In the genomic region with DNA sequence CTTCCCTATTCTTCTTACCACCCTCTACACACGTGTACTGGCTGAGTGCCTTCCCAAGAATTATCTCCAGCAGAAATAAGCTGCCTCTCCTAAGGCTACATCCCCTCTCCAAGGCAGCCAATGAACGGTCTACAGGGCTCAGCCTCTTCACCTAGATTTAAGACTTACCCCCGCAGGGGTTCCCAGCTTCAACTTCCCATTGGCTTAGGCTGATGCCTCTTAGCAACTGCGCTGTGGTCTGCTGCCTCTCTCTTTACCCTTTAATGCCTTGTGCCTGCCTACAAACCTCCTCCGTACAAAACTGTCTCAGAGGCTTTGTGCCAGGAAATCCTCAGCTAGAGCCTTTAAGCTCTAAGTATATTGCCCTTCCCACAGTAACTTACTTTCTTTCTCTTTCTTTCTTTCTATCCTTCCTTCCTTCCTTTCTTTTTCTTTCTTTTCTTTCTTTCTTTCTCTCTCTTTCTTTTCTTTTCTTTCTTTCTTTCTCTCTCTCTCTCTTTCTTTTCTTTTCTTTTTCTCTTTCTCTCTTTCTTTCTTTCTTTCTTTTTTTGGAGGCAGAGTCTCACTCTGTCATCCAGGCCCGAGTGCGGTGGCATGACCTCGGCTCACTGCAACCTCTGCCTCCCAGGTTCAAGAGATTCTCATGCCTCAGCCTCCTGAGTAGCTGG, we compare ENCODE assay signal across 25 cellular contexts. TPM values are rescaled to one million over a fixed set of nuclear protein-coding genes. Genes with fewer than 3 reads are reported as not detected.
DNase-seq lines count a peak whose midpoint lies in the region; ATAC-seq and TF ChIP-seq lines count a peak whose summit lies in the region.
"Had no signal": no experiment of that assay in that cellular context is flagged by ENCODE, and none has a peak within 500 bp of the region (broad histone marks: within the 10 kb centered on the region; RNA-seq: fewer than 3 reads in every experiment).

No MANE protein-coding gene starts in this region.

- intact Hi-C loops in thyroid gland (cut with DNase I), result no loop called here

- H3K36me3 Mint-ChIP-seq in activated T-cell treated with anti-CD3 and anti-CD28 coated beads, Interleukin-2, amount 50 U/mL, for 72 hours (ENCODE audit: insufficient read depth in 2 of 2), result no peaks in the 10 kb centered on the region
- H3K36me3 Mint-ChIP-seq in activated T-cell treated with anti-CD3 and anti-CD28 coated beads, Interleukin-2, amount 50 U/mL, for 24 hours (ENCODE audit: low read depth), result no peaks in the 10 kb centered on the region
- H3K36me3 Mint-ChIP-seq: activated naive CD8-positive, alpha-beta T cell treated with anti-CD3 and anti-CD28 coated beads, Interleukin-2, amount 10 ng/mL, durations not matched to agents 7 days and 5 days had no signal

- peaks cover 21% of the 10 kb centered on the region for H3K27me3 Mint-ChIP-seq in activated T-cell treated with anti-CD3 and anti-CD28 coated beads, Interleukin-2, amount 50 U/mL, for 72 hours (ENCODE audit: low read depth)
- peaks cover 46% of the 10 kb centered on the region for H3K27me3 Mint-ChIP-seq in activated T-cell treated with anti-CD3 and anti-CD28 coated beads, Interleukin-2, amount 50 U/mL, for 24 hours
- H3K27me3 Mint-ChIP-seq: activated B cell treated with CpG ODN at 0.5 μM for 24 hours had no signal

- H3K9me3 ChIP-seq in SJCRH30 (replicated peaks) (no peaks in the 10 kb centered on the region), thyroid gland (no peaks in the 10 kb centered on the region)
- H3K9me3 ChIP-seq: body of pancreas, gastroesophageal sphincter had no signal

- H3K36me3 ChIP-seq in SJCRH30, result no peaks in the 10 kb centered on the region
- no peaks in the 10 kb centered on the region for H3K36me3 ChIP-seq in thyroid gland
- H3K36me3 ChIP-seq: BLaER1 treated with 17β-estradiol and CSF1 and Interleukin-3, amounts not matched to agents 10 nM and 100 nM; gastroesophageal sphincter had no signal

- no peak overlapping the region for H3K4me3 ChIP-seq in SJCRH30
- H3K4me3 ChIP-seq in fibroblast of villous mesenchyme (ENCODE audit: low read depth, low read length), result no peak overlapping the region
- no peak overlapping the region for H3K4me3 ChIP-seq in thyroid gland (replicated peaks in 1 of 3)
- H3K4me3 ChIP-seq: BLaER1 treated with 17β-estradiol and CSF1 and Interleukin-3, amounts not matched to agents 10 nM and 100 nM; body of pancreas; gastroesophageal sphincter had no signal

- H3K27me3 ChIP-seq in SJCRH30, result peaks cover 4% of the 10 kb centered on the region; the same call in 1 of the 2 replicates
- H3K27me3 ChIP-seq in thyroid gland, result no peaks in the 10 kb centered on the region
- H3K27me3 ChIP-seq: body of pancreas, gastroesophageal sphincter had no signal

- H3K4me1 ChIP-seq in SJCRH30, result no peaks in the 10 kb centered on the region
- H3K4me1 ChIP-seq in thyroid gland, result no peaks in the 10 kb centered on the region
- H3K4me1 ChIP-seq: BLaER1 treated with 17β-estradiol and CSF1 and Interleukin-3, amounts not matched to agents 10 nM and 100 nM; body of pancreas; gastroesophageal sphincter had no signal

- H3K27ac Mint-ChIP-seq in activated T-cell treated with anti-CD3 and anti-CD28 coated beads, Interleukin-2, amount 50 U/mL, for 72 hours, result peak overlapping the region; percentile 80
- no peak overlapping the region for H3K27ac Mint-ChIP-seq in activated T-cell treated with anti-CD3 and anti-CD28 coated beads, Interleukin-2, amount 50 U/mL, for 24 hours
- H3K27ac Mint-ChIP-seq: activated B cell treated with CpG ODN at 0.5 μM for 24 hours; activated naive CD8-positive, alpha-beta T cell treated with anti-CD3 and anti-CD28 coated beads, Interleukin-2, amount 10 ng/mL, durations not matched to agents 7 days and 5 days; T-helper 1 cell treated with Interleukin-12 subunit alpha and Interleukin-12 subunit beta and Interleukin-4 antibody, amounts not matched to agents 30 μg/mL and 1 μg/mL, for 36 hours had no signal

- no peak overlapping the region for H3K27ac ChIP-seq in SJCRH30
- no peak overlapping the region for H3K27ac ChIP-seq in thyroid gland
- H3K27ac ChIP-seq: BLaER1 treated with 17β-estradiol and CSF1 and Interleukin-3, amounts not matched to agents 10 nM and 100 nM; body of pancreas; gastroesophageal sphincter had no signal

- ATAC-seq in activated T-cell treated with anti-CD3 and anti-CD28 coated beads, Interleukin-2, amount 50 U/mL, for 72 hours (replicated peaks in 1 of 2), result no peak
- ATAC-seq: body of pancreas, gastroesophageal sphincter had no signal

- TF ChIP-seq CTCF in fibroblast of villous mesenchyme (IDR thresholded peaks at IDR 0.05; ENCODE audit: insufficient read depth, low read depth, low read length) (no peak), thyroid gland (IDR thresholded peaks at IDR 0.05) (no peak)

- H3K9me3 Mint-ChIP-seq in activated T-cell treated with anti-CD3 and anti-CD28 coated beads, Interleukin-2, amount 50 U/mL, for 72 hours, result no peaks in the 10 kb centered on the region
- H3K9me3 Mint-ChIP-seq in activated T-cell treated with anti-CD3 and anti-CD28 coated beads, Interleukin-2, amount 50 U/mL, for 24 hours, result no peaks in the 10 kb centered on the region
- H3K9me3 Mint-ChIP-seq: activated B cell treated with CpG ODN at 0.5 μM for 24 hours; activated naive CD8-positive, alpha-beta T cell treated with anti-CD3 and anti-CD28 coated beads, Interleukin-2, amount 10 ng/mL, durations not matched to agents 7 days and 5 days; T-helper 1 cell treated with Interleukin-12 subunit alpha and Interleukin-12 subunit beta and Interleukin-4 antibody, amounts not matched to agents 30 μg/mL and 1 μg/mL, for 36 hours had no signal

- no peak for TF ChIP-seq POLR2A in thyroid gland (IDR thresholded peaks at IDR 0.05)

- H3K4me1 Mint-ChIP-seq in activated T-cell treated with anti-CD3 and anti-CD28 coated beads, Interleukin-2, amount 50 U/mL, for 72 hours (ENCODE audit: low read depth), result no peaks in the 10 kb centered on the region
- no peaks in the 10 kb centered on the region for H3K4me1 Mint-ChIP-seq in activated T-cell treated with anti-CD3 and anti-CD28 coated beads, Interleukin-2, amount 50 U/mL, for 24 hours (ENCODE audit: low read depth)
- H3K4me1 Mint-ChIP-seq: activated B cell treated with CpG ODN at 0.5 μM for 24 hours had no signal

- WGBS in thyroid gland, 2 donors, result 46 to 56% methylated on average over 8 of the region's 8 CpGs

- no peak overlapping the region for H3K4me3 Mint-ChIP-seq in activated T-cell treated with anti-CD3 and anti-CD28 coated beads, Interleukin-2, amount 50 U/mL, for 72 hours
- no peak overlapping the region for H3K4me3 Mint-ChIP-seq in activated T-cell treated with anti-CD3 and anti-CD28 coated beads, Interleukin-2, amount 50 U/mL, for 24 hours
- H3K4me3 Mint-ChIP-seq: activated B cell treated with CpG ODN at 0.5 μM for 24 hours; activated naive CD8-positive, alpha-beta T cell treated with anti-CD3 and anti-CD28 coated beads, Interleukin-2, amount 10 ng/mL, durations not matched to agents 7 days and 5 days; T-helper 1 cell treated with Interleukin-12 subunit alpha and Interleukin-12 subunit beta and Interleukin-4 antibody, amounts not matched to agents 30 μg/mL and 1 μg/mL, for 36 hours had no signal

- no peak for DNase-seq in activated T-cell treated with anti-CD3 and anti-CD28 coated beads, Interleukin-2, amount 50 U/mL, for 72 hours
- no peak for DNase-seq in activated T-cell treated with anti-CD3 and anti-CD28 coated beads, Interleukin-2, amount 50 U/mL, for 24 hours
- DNase-seq in SJCRH30, result peak; percentile 42 to 66
- peak; percentile 4 for DNase-seq in fibroblast of villous mesenchyme (ENCODE audit: low read depth)
- peak; percentile 7 to 29 for DNase-seq in thyroid gland
- no peak for DNase-seq in SIG-M5 (lab: John Stamatoyannopoulos, UW)
- DNase-seq in NCI-H187 treated with DMSO at 0.1 percent for 48 hours (lab: John Stamatoyannopoulos, UW), result no peak
- no peak for DNase-seq in DMS 273 treated with DMSO at 0.1 percent for 48 hours (lab: John Stamatoyannopoulos, UW)
- DNase-seq: 8988T; activated B cell treated with CpG ODN at 0.5 μM for 24 hours; activated naive CD8-positive, alpha-beta T cell treated with anti-CD3 and anti-CD28 coated beads, Interleukin-2, amount 10 ng/mL, durations not matched to agents 7 days and 5 days; body of pancreas; erythroblast; GDM1; NCI-H146; NCI-H226; NK-92 treated with Interleukin-12 subunit alpha and Interleukin-12 subunit beta, amount 100 ng/mL, for 24 hours; posterior cingulate gyrus; small intestine; stimulated activated CD8-positive, alpha-beta memory T cell treated with anti-CD3 and anti-CD28 coated beads, Interleukin-4, amount 100 ng/mL, for 48 hours had no signal

RNA-seq across cellular contexts. Expression of a gene that starts 15.1 kb away (rescaled TPM):
- 10 to 100 TPM; 33.1 to 46.2 TPM for total RNA-seq in activated T-cell treated with anti-CD3 and anti-CD28 coated beads, Interleukin-2, amount 50 U/mL, for 72 hours
- 38.8 and 43.0 TPM in 2 replicates for total RNA-seq in SJCRH30 (2014; rRNA removed; shearing (Covaris generic))
- total RNA-seq in fibroblast of villous mesenchyme (7.1 and 9.9 TPM in 2 replicates), thyroid gland (10 to 100 TPM; 12.1 to 27.2 (median 15.4) TPM)

RNA-seq across cellular contexts. Expression of a gene that starts 33.8 kb away (rescaled TPM):
- total RNA-seq in activated T-cell treated with anti-CD3 and anti-CD28 coated beads, Interleukin-2, amount 50 U/mL, for 72 hours, result not detected
- total RNA-seq in SJCRH30 (2014; rRNA removed; shearing (Covaris generic)), result 0.14 TPM in 1 of 2 replicates, not detected in the other
- total RNA-seq in fibroblast of villous mesenchyme (under 0.01 TPM in 1 of 2 replicates, not detected in the other), thyroid gland (1 to 10 TPM; 1.7 to 7.4 (median 1.9) TPM)
- total RNA-seq: activated B cell treated with CpG ODN at 0.5 μM for 24 hours; activated naive CD8-positive, alpha-beta T cell treated with anti-CD3 and anti-CD28 coated beads, Interleukin-2, amount 10 ng/mL, durations not matched to agents 7 days and 5 days; M059J had no signal

RNA-seq across cellular contexts. Expression of a gene that starts 35.0 kb away (rescaled TPM):
- total RNA-seq in activated T-cell treated with anti-CD3 and anti-CD28 coated beads, Interleukin-2, amount 50 U/mL, for 72 hours, result not detected
- total RNA-seq in SJCRH30 (2014; rRNA removed; shearing (Covaris generic)), result 0.05 TPM in 1 of 2 replicates, not detected in the other
- total RNA-seq in fibroblast of villous mesenchyme, result not detected in 2 replicates
- total RNA-seq in thyroid gland, result under 1 TPM in 1 of 4 donors, not detected in 3; 0.20 TPM
- total RNA-seq: activated B cell treated with CpG ODN at 0.5 μM for 24 hours; activated naive CD8-positive, alpha-beta T cell treated with anti-CD3 and anti-CD28 coated beads, Interleukin-2, amount 10 ng/mL, durations not matched to agents 7 days and 5 days; dermis microvascular lymphatic vessel endothelial cell; M059J had no signal

Comparison
In these comparisons a context has a peak if more than half of its experiments do, and no peak if none do; other contexts are left out.
1. DNase-seq: peak in SJCRH30 (2 of 2), fibroblast of villous mesenchyme (single experiment) and thyroid gland (2 of 2); none in activated T-cell treated with anti-CD3 and anti-CD28 coated beads, Interleukin-2, amount 50 U/mL, for 72 hours (0 of 2), activated T-cell treated with anti-CD3 and anti-CD28 coated beads, Interleukin-2, amount 50 U/mL, for 24 hours (single experiment), SIG-M5 (single experiment), NCI-H187 treated with DMSO at 0.1 percent for 48 hours (single experiment) and DMS 273 treated with DMSO at 0.1 percent for 48 hours (single experiment).